In the genomic region with DNA sequence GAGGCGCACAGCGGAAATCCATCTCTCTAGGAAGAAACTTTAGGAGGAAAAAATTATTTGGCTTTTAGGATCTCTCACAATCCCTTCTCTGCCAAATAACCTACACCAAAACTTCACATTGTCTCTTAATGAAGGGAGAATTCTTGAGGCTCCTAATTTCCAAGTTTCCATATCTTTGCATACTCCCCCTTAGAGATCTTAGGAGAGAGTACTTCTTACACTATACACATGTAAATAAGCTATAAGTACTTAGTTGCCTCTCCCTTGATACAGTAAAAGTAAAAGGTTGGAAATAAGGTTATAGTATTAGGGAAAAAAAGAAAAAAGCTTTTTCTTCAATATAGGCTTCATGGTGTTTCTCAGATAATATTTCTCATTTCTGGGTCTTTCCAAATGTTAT, we compare ENCODE assay signal across 37 cellular contexts.
"Had no signal": no experiment of that assay in that cellular context is flagged by ENCODE, and none has a peak within 500 bp of the region (broad histone marks: within the 10 kb centered on the region; RNA-seq: fewer than 3 reads in every experiment).

No MANE protein-coding gene starts in this region.

- H3K27ac Mint-ChIP-seq: activated B cell treated with CpG ODN at 0.5 μM for 24 hours; activated CD4-positive, alpha-beta memory T cell treated with anti-CD3 and anti-CD28 coated beads for 36 hours; activated CD4-positive, alpha-beta T cell treated with anti-CD3 and anti-CD28 coated beads, Interleukin-2, amount 10 ng/mL, durations not matched to agents 24 days and 14 days; activated CD8-positive, alpha-beta T cell treated with anti-CD3 and anti-CD28 coated beads for 36 hours; activated naive CD4-positive, alpha-beta T cell treated with anti-CD3 and anti-CD28 coated beads for 36 hours; activated naive CD4-positive, alpha-beta T cell treated with anti-CD3 and anti-CD28 coated beads, Interleukin-2, amount 50 U/mL, for 24 hours; activated naive CD8-positive, alpha-beta T cell; activated naive CD8-positive, alpha-beta T cell treated with anti-CD3 and anti-CD28 coated beads, Interleukin-2, amount 10 ng/mL, durations not matched to agents 7 days and 5 days; activated naive CD8-positive, alpha-beta T cell treated with anti-CD3 and anti-CD28 coated beads, Interleukin-2, amount 50 U/mL, for 24 hours; activated T-cell treated with anti-CD3 and anti-CD28 coated beads, Interleukin-2, amount 50 U/mL, for 72 hours; activated T-helper 1 cell treated with anti-CD3 and anti-CD28 coated beads, Interleukin-12 subunit alpha, Interleukin-12 subunit beta, Interleukin-2, Interleukin-4 antibody, amounts not matched to agents 30 ng/mL and 10 ng/mL and 1 ng/mL, durations not matched to agents 14 hours and 24 hours and 36 hours; activated T-helper 17 cell treated with anti-CD3 and anti-CD28 coated beads, Interleukin-2, amount 50 U/mL, for 72 hours; brain; T-helper 1 cell treated with Interleukin-12 subunit alpha and Interleukin-12 subunit beta and Interleukin-4 antibody, amounts not matched to agents 30 μg/mL and 1 μg/mL, for 36 hours; T-helper 2 cell treated with Interferon-gamma antibody and Interleukin-4, amounts not matched to agents 5 μg/mL and 100 μg/mL, for 36 hours had no signal

- H3K4me3 Mint-ChIP-seq: activated B cell treated with CpG ODN at 0.5 μM for 24 hours; activated CD4-positive, alpha-beta memory T cell treated with anti-CD3 and anti-CD28 coated beads for 36 hours; activated CD4-positive, alpha-beta T cell treated with anti-CD3 and anti-CD28 coated beads, Interleukin-2, amount 10 ng/mL, durations not matched to agents 24 days and 14 days; activated CD8-positive, alpha-beta T cell treated with anti-CD3 and anti-CD28 coated beads for 36 hours; activated naive CD4-positive, alpha-beta T cell treated with anti-CD3 and anti-CD28 coated beads for 36 hours; activated naive CD4-positive, alpha-beta T cell treated with anti-CD3 and anti-CD28 coated beads, Interleukin-2, amount 50 U/mL, for 24 hours; activated naive CD8-positive, alpha-beta T cell; activated naive CD8-positive, alpha-beta T cell treated with anti-CD3 and anti-CD28 coated beads, Interleukin-2, amount 10 ng/mL, durations not matched to agents 7 days and 5 days; activated naive CD8-positive, alpha-beta T cell treated with anti-CD3 and anti-CD28 coated beads, Interleukin-2, amount 50 U/mL, for 24 hours; activated T-cell treated with anti-CD3 and anti-CD28 coated beads, Interleukin-2, amount 50 U/mL, for 4 hours; activated T-cell treated with anti-CD3 and anti-CD28 coated beads, Interleukin-2, amount 50 U/mL, for 72 hours; activated T-helper 1 cell treated with anti-CD3 and anti-CD28 coated beads, Interleukin-12 subunit alpha, Interleukin-12 subunit beta, Interleukin-2, Interleukin-4 antibody, amounts not matched to agents 30 ng/mL and 10 ng/mL and 1 ng/mL, durations not matched to agents 14 hours and 24 hours and 36 hours; activated T-helper 17 cell treated with anti-CD3 and anti-CD28 coated beads, Interleukin-2, amount 50 U/mL, for 72 hours; brain; central memory CD8-positive, alpha-beta T cell; T-helper 1 cell treated with Interleukin-12 subunit alpha and Interleukin-12 subunit beta and Interleukin-4 antibody, amounts not matched to agents 30 μg/mL and 1 μg/mL, for 36 hours; T-helper 2 cell treated with Interferon-gamma antibody and Interleukin-4, amounts not matched to agents 5 μg/mL and 100 μg/mL, for 36 hours had no signal

- H3K9me3 Mint-ChIP-seq: activated CD4-positive, alpha-beta T cell treated with anti-CD3 and anti-CD28 coated beads, Interleukin-2, amount 10 ng/mL, durations not matched to agents 24 days and 14 days; activated naive CD8-positive, alpha-beta T cell treated with anti-CD3 and anti-CD28 coated beads, Interleukin-2, amount 10 ng/mL, durations not matched to agents 7 days and 5 days; activated T-helper 1 cell treated with anti-CD3 and anti-CD28 coated beads, Interleukin-12 subunit alpha, Interleukin-12 subunit beta, Interleukin-2, Interleukin-4 antibody, amounts not matched to agents 30 ng/mL and 10 ng/mL and 1 ng/mL, durations not matched to agents 14 hours and 24 hours and 36 hours had no signal

- H3K4me3 ChIP-seq: ascending aorta, cardiac muscle cell had no signal

- ATAC-seq: activated CD8-positive, alpha-beta T cell treated with anti-CD3 and anti-CD28 coated beads for 36 hours; activated naive CD8-positive, alpha-beta T cell treated with anti-CD3 and anti-CD28 coated beads, Interleukin-2, amount 50 U/mL, for 24 hours; activated T-cell treated with anti-CD3 and anti-CD28 coated beads, Interleukin-2, amount 50 U/mL, for 4 hours; activated T-cell treated with anti-CD3 and anti-CD28 coated beads, Interleukin-2, amount 50 U/mL, for 72 hours; activated T-helper 17 cell treated with anti-CD3 and anti-CD28 coated beads, Interleukin-2, amount 50 U/mL, for 72 hours had no signal

- H3K4me1 Mint-ChIP-seq: activated B cell treated with CpG ODN at 0.5 μM for 24 hours; activated CD4-positive, alpha-beta T cell treated with anti-CD3 and anti-CD28 coated beads, Interleukin-2, amount 10 ng/mL, durations not matched to agents 24 days and 14 days; activated naive CD4-positive, alpha-beta T cell treated with anti-CD3 and anti-CD28 coated beads, Interleukin-2, amount 50 U/mL, for 24 hours; activated naive CD8-positive, alpha-beta T cell treated with anti-CD3 and anti-CD28 coated beads, Interleukin-2, amount 10 ng/mL, durations not matched to agents 7 days and 5 days; activated naive CD8-positive, alpha-beta T cell treated with anti-CD3 and anti-CD28 coated beads, Interleukin-2, amount 50 U/mL, for 24 hours; activated T-helper 17 cell treated with anti-CD3 and anti-CD28 coated beads, Interleukin-2, amount 50 U/mL, for 72 hours; brain; central memory CD8-positive, alpha-beta T cell had no signal

- DNase-seq: activated B cell treated with CpG ODN at 0.5 μM for 24 hours; activated CD4-positive, alpha-beta memory T cell treated with anti-CD3 and anti-CD28 coated beads for 36 hours; activated CD4-positive, alpha-beta T cell treated with anti-CD3 and anti-CD28 coated beads for 4 hours; activated CD4-positive, alpha-beta T cell treated with anti-CD3 and anti-CD28 coated beads, Interleukin-2, amount 10 ng/mL, durations not matched to agents 24 days and 14 days; activated CD4-positive, alpha-beta T cell treated with anti-CD3 and anti-CD28 coated beads, Interleukin-2, amount 50 U/mL, for 1 hour; activated CD4-positive, alpha-beta T cell treated with anti-CD3 and anti-CD28 coated beads, Interleukin-2, amount 50 U/mL, for 4 hours; activated CD4-positive, CD25-positive, alpha-beta regulatory T cell treated with anti-CD3 and anti-CD28 coated beads, Interleukin-2, amount 50 U/mL, for 72 hours; activated CD8-positive, alpha-beta memory T cell treated with anti-CD3 and anti-CD28 coated beads, Interleukin-2, amount 50 U/mL, for 4 hours; activated CD8-positive, alpha-beta T cell treated with anti-CD3 and anti-CD28 coated beads for 36 hours; activated effector memory CD4-positive, alpha-beta T cell treated with anti-CD3 and anti-CD28 coated beads, Interleukin-2, amount 50 U/mL, for 16 hours; activated gamma-delta T cell treated with Interleukin-2 at 50 U/mL for 16 hours; activated naive CD4-positive, alpha-beta T cell; activated naive CD4-positive, alpha-beta T cell treated with anti-CD3 and anti-CD28 coated beads for 36 hours; activated naive CD8-positive, alpha-beta T cell treated with anti-CD3 and anti-CD28 coated beads, Interleukin-2, amount 10 ng/mL, durations not matched to agents 7 days and 5 days; activated naive CD8-positive, alpha-beta T cell treated with anti-CD3 and anti-CD28 coated beads, Interleukin-2, amount 50 U/mL, for 24 hours; activated T-cell treated with anti-CD3 and anti-CD28 coated beads for 4 hours; activated T-cell treated with anti-CD3 and anti-CD28 coated beads, Interleukin-2, amount 50 U/mL, for 1 hour; activated T-cell treated with anti-CD3 and anti-CD28 coated beads, Interleukin-2, amount 50 U/mL, for 4 hours; activated T-cell treated with anti-CD3 and anti-CD28 coated beads, Interleukin-2, amount 50 U/mL, for 72 hours; amygdala; anterior cingulate cortex; caudate nucleus; cerebellar nuclear complex; T-helper 1 cell; T-helper 2 cell; T-helper 9 cell; WERI-Rb-1 had no signal

- H3K27me3 ChIP-seq: ascending aorta, cardiac muscle cell had no signal

- H3K36me3 Mint-ChIP-seq: activated CD4-positive, alpha-beta memory T cell treated with anti-CD3 and anti-CD28 coated beads for 36 hours; activated naive CD4-positive, alpha-beta T cell treated with anti-CD3 and anti-CD28 coated beads, Interleukin-2, amount 50 U/mL, for 24 hours; activated naive CD8-positive, alpha-beta T cell; activated naive CD8-positive, alpha-beta T cell treated with anti-CD3 and anti-CD28 coated beads, Interleukin-2, amount 10 ng/mL, durations not matched to agents 7 days and 5 days; brain had no signal

- H3K27me3 Mint-ChIP-seq: activated B cell treated with CpG ODN at 0.5 μM for 24 hours; activated CD4-positive, alpha-beta memory T cell treated with anti-CD3 and anti-CD28 coated beads for 36 hours; activated CD4-positive, alpha-beta T cell treated with anti-CD3 and anti-CD28 coated beads, Interleukin-2, amount 10 ng/mL, durations not matched to agents 24 days and 14 days; activated CD8-positive, alpha-beta T cell treated with anti-CD3 and anti-CD28 coated beads for 36 hours; activated naive CD4-positive, alpha-beta T cell treated with anti-CD3 and anti-CD28 coated beads, Interleukin-2, amount 50 U/mL, for 24 hours; activated naive CD8-positive, alpha-beta T cell; activated naive CD8-positive, alpha-beta T cell treated with anti-CD3 and anti-CD28 coated beads, Interleukin-2, amount 10 ng/mL, durations not matched to agents 7 days and 5 days; activated naive CD8-positive, alpha-beta T cell treated with anti-CD3 and anti-CD28 coated beads, Interleukin-2, amount 50 U/mL, for 24 hours; activated T-helper 17 cell treated with anti-CD3 and anti-CD28 coated beads, Interleukin-2, amount 50 U/mL, for 72 hours; brain; central memory CD8-positive, alpha-beta T cell had no signal

- H3K27ac ChIP-seq: ascending aorta, cardiac muscle cell, WERI-Rb-1 had no signal

- H3K36me3 ChIP-seq: ascending aorta, cardiac muscle cell, WERI-Rb-1 had no signal
